ENCODE assay signal across 21 cellular contexts in the genomic region with DNA sequence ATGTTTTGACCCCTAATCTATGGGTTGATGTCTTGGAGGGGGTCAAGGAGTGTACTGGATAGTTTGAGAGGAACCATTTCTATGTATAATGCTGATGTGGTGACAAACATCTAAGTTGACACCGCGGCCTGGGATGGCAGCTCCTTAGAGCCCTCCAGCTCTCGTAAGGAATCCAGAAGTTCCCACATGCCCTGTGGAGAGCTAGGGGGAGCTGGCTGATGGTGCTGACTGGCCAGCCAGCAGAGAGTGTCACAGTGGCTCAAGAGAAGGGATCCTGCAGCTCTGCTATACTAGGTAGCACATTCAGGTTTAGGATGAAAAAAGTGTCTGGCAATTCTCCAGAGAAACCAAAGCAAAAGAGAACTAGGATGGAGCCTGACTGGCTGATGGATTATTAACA.
"Had no signal": no experiment of that assay in that cellular context is flagged by ENCODE, and none has a peak within 500 bp of the region (broad histone marks: within the 10 kb centered on the region; RNA-seq: fewer than 3 reads in every experiment).

No MANE protein-coding gene starts in this region.

- H3K36me3 ChIP-seq: adrenal gland, colonic mucosa, heart right ventricle, left lung, upper lobe of left lung, WERI-Rb-1 had no signal

- H3K4me1 ChIP-seq: adrenal gland, colonic mucosa, heart right ventricle, left lung, psoas muscle, upper lobe of left lung had no signal

- DNase-seq: activated CD4-positive, alpha-beta T cell treated with anti-CD3 and anti-CD28 coated beads, Interleukin-2, amount 50 U/mL, for 4 hours; activated CD8-positive, alpha-beta memory T cell treated with anti-CD3 and anti-CD28 coated beads for 24 hours; activated CD8-positive, alpha-beta memory T cell treated with anti-CD3 and anti-CD28 coated beads, Interleukin-2, amount 50 U/mL, for 4 hours; activated naive CD4-positive, alpha-beta T cell; activated T-cell treated with anti-CD3 and anti-CD28 coated beads, Interleukin-2, amount 50 U/mL, for 4 hours; adrenal gland; central memory CD4-positive, alpha-beta T cell; colonic mucosa; heart right ventricle; immature natural killer cell; kidney glomerular epithelial cell; left lung; naive thymus-derived CD8-positive, alpha-beta T cell; psoas muscle; stimulated activated CD4-positive, alpha-beta T cell treated with anti-CD3 and anti-CD28 coated beads, Interleukin-4, amount 100 ng/mL, for 4 hours; stimulated activated naive CD8-positive, alpha-beta T cell treated with anti-CD3 and anti-CD28 coated beads, Interleukin-15, Interleukin-2, amounts not matched to agents 100 U/mL and 50 U/mL, for 24 hours; T-cell; upper lobe of left lung; WERI-Rb-1 had no signal

- H3K9me3 ChIP-seq: adrenal gland, colonic mucosa, psoas muscle, upper lobe of left lung had no signal

- H3K4me3 ChIP-seq: adrenal gland, colonic mucosa, heart right ventricle, left lung, lung, psoas muscle, upper lobe of left lung had no signal

- H3K27me3 ChIP-seq: adrenal gland, colonic mucosa, heart right ventricle, left lung, upper lobe of left lung had no signal

- H3K27ac ChIP-seq: adrenal gland, colonic mucosa, epithelial cell of prostate, heart right ventricle, left lung, psoas muscle, upper lobe of left lung, WERI-Rb-1 had no signal
